Comparison of ENCODE assay signal across 8 cellular contexts in the genomic region with DNA sequence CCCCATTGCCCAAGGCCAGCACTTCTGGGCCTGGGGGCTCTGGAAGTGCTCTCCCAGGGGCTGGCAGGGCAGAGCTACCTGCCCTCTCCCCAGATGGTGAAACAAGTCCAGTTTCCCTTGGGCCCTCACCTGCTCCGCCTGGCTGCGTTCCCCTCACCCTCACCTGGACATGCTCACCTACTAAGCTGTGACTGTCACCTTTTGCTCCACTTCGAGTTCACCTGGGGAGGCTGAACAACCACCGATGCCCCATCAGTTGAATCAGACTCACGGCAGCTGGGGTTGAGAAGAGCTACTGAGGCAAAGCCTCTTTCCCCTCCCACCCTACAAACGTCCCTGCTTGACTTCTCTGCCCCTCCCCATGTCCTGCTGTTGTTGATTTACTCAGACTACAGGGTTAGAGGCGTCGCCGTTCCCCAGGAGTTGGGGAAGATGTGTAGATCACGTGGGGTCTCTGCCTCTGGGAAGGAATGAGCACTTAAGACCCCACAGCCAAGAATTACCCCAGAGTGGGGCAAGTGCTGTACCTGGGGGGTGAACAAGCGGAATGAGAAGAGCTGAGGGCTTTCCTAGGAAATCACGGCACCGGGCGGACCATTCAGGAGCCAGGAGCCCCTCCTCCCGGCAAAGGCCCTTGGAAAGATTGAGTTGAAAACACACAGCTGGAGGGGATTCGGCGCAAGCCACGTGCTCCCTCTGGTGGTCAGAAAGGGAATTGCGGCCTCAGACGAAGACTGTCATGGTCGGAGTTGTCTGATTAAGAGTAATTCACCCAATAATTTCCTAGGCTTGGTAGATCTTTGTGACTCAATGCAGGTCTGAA. TPM values are rescaled to one million over a fixed set of nuclear protein-coding genes. Genes with fewer than 3 reads are reported as not detected.
DNase-seq lines count a peak whose midpoint lies in the region; ATAC-seq, FAIRE-seq and TF ChIP-seq lines count a peak whose summit lies in the region.

No MANE protein-coding gene starts in this region.

- H3K9me3 ChIP-seq in BE2C, result no peaks in the 10 kb centered on the region
- H3K9me3 ChIP-seq in left ventricle myocardium inferior (replicated peaks), result no peaks in the 10 kb centered on the region
- H3K9me3 ChIP-seq in aorta (ENCODE audit: control insufficient read depth, low read length), result no peaks in the 10 kb centered on the region

- H3K27ac Mint-ChIP-seq in T-cell, result peak overlapping the region; percentile 47 to 66

- H3K27me3 ChIP-seq in BE2C, result no peaks in the 10 kb centered on the region
- peaks cover under 1% of the 10 kb centered on the region for H3K27me3 ChIP-seq in left ventricle myocardium inferior (ENCODE audit: low read depth)
- H3K27me3 ChIP-seq in aorta (ENCODE audit: control insufficient read depth in 1 of 2, insufficient read depth in 2 of 2, low read length in 1 of 2), result no peaks in the 10 kb centered on the region

- H3K36me3 Mint-ChIP-seq in T-cell, result no peaks in the 10 kb centered on the region

- peak overlapping the region; percentile 49 for H3K27ac ChIP-seq in left ventricle myocardium inferior (replicated peaks)
- H3K27ac ChIP-seq in aorta (ENCODE audit: low read depth in 1 of 2, low read length in 2 of 2), result no peak overlapping the region

- WGBS in aorta, 2 donors, result 27 to 28% methylated on average over 21 of the region's 21 CpGs

- peak; percentile 99 for FAIRE-seq in GM19239 (lab: Jason Lieb, UNC)

- H3K36me3 ChIP-seq in BE2C, result no peaks in the 10 kb centered on the region
- H3K36me3 ChIP-seq in left ventricle myocardium inferior, result no peaks in the 10 kb centered on the region
- H3K36me3 ChIP-seq in aorta (ENCODE audit: control insufficient read depth in 1 of 2, insufficient read depth in 2 of 2, low read length in 1 of 2), result no peaks in the 10 kb centered on the region

- peaks cover 45 to 58% (median 55%) of the 10 kb centered on the region in 3 donors for H3K4me1 Mint-ChIP-seq in T-cell

- POLR2A ChIA-PET in T-cell (lab: Charles Lee), result interaction anchor here in 1 of 2 donors (0.7 kb wide), 2 partner anchors 529 to 775 kb away, joined by 4 to 12 read pairs; no protein-coding TSS in a partner anchor

- H3K4me3 ChIP-seq in BE2C (ENCODE audit: low read depth, low read length) (peak overlapping the region; percentile 32), left ventricle myocardium inferior (peak overlapping the region; percentile 36), aorta (ENCODE audit: low read length in 2 of 2) (no peak overlapping the region)

- H3K9me3 Mint-ChIP-seq in T-cell, result no peaks in the 10 kb centered on the region

- H3K4me1 ChIP-seq in BE2C (peaks cover 36% of the 10 kb centered on the region), left ventricle myocardium inferior (peaks cover 45% of the 10 kb centered on the region), aorta (ENCODE audit: control insufficient read depth in 1 of 2, insufficient read depth in 2 of 2, low read length in 2 of 2) (no peaks in the 10 kb centered on the region)

- no peaks in the 10 kb centered on the region for H3K27me3 Mint-ChIP-seq in T-cell

- peak overlapping the region in 1 of 3 donors; percentile 56 for H3K4me3 Mint-ChIP-seq in T-cell

- TF ChIP-seq CTCF in BE2C (IDR thresholded peaks at IDR 0.05; ENCODE audit: low read depth, low read length), result peak; percentile 100
- TF ChIP-seq CTCF in left ventricle myocardium inferior (IDR thresholded peaks at IDR 0.05; ENCODE audit: borderline replicate concordance), result peak; percentile 99

- intact Hi-C loops in left ventricle myocardium inferior (cut with micrococcal nuclease), result loop anchor here (5.0 kb wide), 1 partner anchor 395 kb away; no protein-coding TSS in a partner anchor
- intact Hi-C loops in aorta (cut with DNase I), result loop anchor here (5.0 kb wide), 1 partner anchor 390 kb away; no protein-coding TSS in a partner anchor

- peak; percentile 86 for DNase-seq in BE2C
- DNase-seq in GM19239 (ENCODE audit: insufficient read length, low spot score), result no peak
- peak; percentile 73 for DNase-seq in NCI-H1092 (lab: John Stamatoyannopoulos, UW)
- DNase-seq in T-cell, result peak; percentile 42 to 86 (median 76)
- peak; percentile 64 for DNase-seq in amniotic epithelial cell (ENCODE audit: low read depth)
- DNase-seq in left ventricle myocardium inferior, result peak; percentile 82
- DNase-seq in putamen (ENCODE audit: low spot score), result peak; percentile 77
- DNase-seq in aorta, result peak; percentile 89 to 93

- CTCF ChIA-PET in T-cell (lab: Charles Lee), result interaction anchor here (0.6 to 5.0 kb wide), 20 partner anchors 9 to 1079 kb away, joined by 3 to 56 read pairs (median 4); no protein-coding TSS in a partner anchor

- peak in 3 of 4 experiments; percentile 23 to 43 (median 35) for ATAC-seq in T-cell (replicated peaks in 1 of 4)
- peak; percentile 87 for ATAC-seq in aorta (ENCODE audit: low FRiP score)

RNA-seq across cellular contexts. Expression of gene FXYD2, which starts 7.1 kb away (rescaled TPM):
- polyA plus RNA-seq in BE2C (2012; ENCODE audit: insufficient read depth, insufficient read length, low read depth), result 0.77 TPM
- total RNA-seq in T-cell (10 to 100 TPM in 4 of 5 donors, 1 to 10 TPM in 1; 4.3 to 26.0 (median 14.7) TPM), left ventricle myocardium inferior (1.3 TPM), aorta (1 to 10 TPM; 1.1 to 4.7 TPM)
- polyA plus RNA-seq in aorta, result 1 to 10 TPM in 1 of 2 donors, not detected in 1; 1.5 TPM

RNA-seq across cellular contexts. Expression of gene DSCAML1, which starts 20.4 kb away (rescaled TPM):
- polyA plus RNA-seq in BE2C (2012; ENCODE audit: insufficient read depth, insufficient read length, low read depth), result 11.8 TPM
- 1 to 10 TPM in 2 of 5 donors, under 1 TPM in 3; 0.15 to 2.4 (median 0.96) TPM for total RNA-seq in T-cell
- total RNA-seq in left ventricle myocardium inferior, result 0.19 TPM
- total RNA-seq in aorta, result 1 to 10 TPM in 1 of 2 donors, under 1 TPM in 1; 0.58 to 2.2 TPM
- polyA plus RNA-seq in aorta, result under 1 TPM in 1 of 2 donors, not detected in 1; 0.13 TPM

RNA-seq across cellular contexts. Expression of gene FXYD6, which starts 59.0 kb away (rescaled TPM):
- 242 TPM for polyA plus RNA-seq in BE2C (2012; ENCODE audit: insufficient read depth, insufficient read length, low read depth)
- total RNA-seq in T-cell (under 1 TPM in 3 of 5 donors, not detected in 2; 0.38 to 0.73 (median 0.53) TPM), left ventricle myocardium inferior (30.2 TPM), aorta (10 to 100 TPM; 28.6 to 28.7 TPM)
- 10 to 100 TPM; 14.5 to 28.2 TPM for polyA plus RNA-seq in aorta

Comparison
In these comparisons a context has a peak if more than half of its experiments do, and no peak if none do; other contexts are left out.
1. H3K4me3 ChIP-seq: peak in BE2C (single experiment) and left ventricle myocardium inferior (single experiment); none in aorta (0 of 2).
2. RNA of gene FXYD6, which starts 59.0 kb away (total RNA-seq): 30.2 TPM in left ventricle myocardium inferior (single experiment) and 28.6 to 28.7 TPM in aorta; 0.38 to 0.73 TPM in T-cell; every median in the first group is over 10 times any median in the second.